1 cellular context compared by ENCODE assay signal in the genomic region with DNA sequence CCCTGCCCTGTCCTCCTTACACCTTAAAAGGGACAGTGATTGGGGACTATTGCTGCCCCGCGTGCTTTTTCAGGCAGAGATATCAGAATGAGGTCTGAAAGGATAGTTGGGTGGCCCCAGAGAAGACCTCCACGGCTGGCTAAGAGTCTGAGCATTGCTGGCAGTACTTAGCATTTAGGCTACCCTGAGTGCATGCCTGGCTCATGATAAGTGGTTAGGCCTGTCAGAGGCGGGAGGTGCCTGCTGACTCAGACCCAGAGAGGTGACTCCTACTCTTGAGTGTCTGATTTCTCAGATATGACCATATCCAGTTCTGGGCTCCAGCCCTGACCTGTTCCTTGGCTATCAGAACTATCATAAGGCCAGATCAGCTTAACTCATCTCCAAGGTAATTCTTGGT.
TF ChIP-seq lines count a peak whose summit lies in the region.

No MANE protein-coding gene starts in this region.

TF ChIP-seq in GM12878, 131 proteins besides CTCF, POLR2A, EP300 and RAD21 (continued from another document):
- TF ChIP-seq EZH2 (IDR thresholded peaks at IDR 0.05; ENCODE audit: borderline replicate concordance, control insufficient read depth, low read depth, low read length), result no peak
TF ChIP-seq in GM12878: peak in this region for 1.
